In genomic region chr17:8121531-8122390, GRCh38 we compare ENCODE assay signal across 8 cellular contexts. TPM values are rescaled to one million over a fixed set of nuclear protein-coding genes. Genes with fewer than 3 reads are reported as not detected.
A peak's percentile ranks its signal among the peaks of the same experiment; 100 is the strongest.
DNase-seq lines count a peak whose midpoint lies in the region; ATAC-seq, FAIRE-seq and TF ChIP-seq lines count a peak whose summit lies in the region.

No MANE protein-coding gene starts in this region.

- H3K36me3 Mint-ChIP-seq in activated naive CD8-positive, alpha-beta T cell treated with anti-CD3 and anti-CD28 coated beads for 36 hours: peaks cover 13% of the 10 kb centered on the region

- ATAC-seq in left cardiac atrium (peak; percentile 6 to 29), pancreas (peak in 2 of 4 donors; percentile 8 to 10), GM19467 (IDR thresholded peaks at IDR 0.05; ENCODE audit: unreplicated experiment) (no peak)

- intact Hi-C loops in left cardiac atrium (cut with DNase I) (loop anchor here (5.0 kb wide), 2 partner anchors 36 to 106 kb away; no protein-coding TSS in a partner anchor), pancreas (cut with DNase I) (loop anchor here in 1 of 3 donors (10.0 kb wide), 1 partner anchor 63 kb away; no protein-coding TSS in a partner anchor)

- H3K27me3 Mint-ChIP-seq in activated naive CD8-positive, alpha-beta T cell treated with anti-CD3 and anti-CD28 coated beads for 36 hours: peaks cover 71% of the 10 kb centered on the region

- TF ChIP-seq CTCF in pancreas (IDR thresholded peaks at IDR 0.05): peak in 1 of 4 donors; percentile 17

- H3K9me3 Mint-ChIP-seq in activated naive CD8-positive, alpha-beta T cell treated with anti-CD3 and anti-CD28 coated beads for 36 hours: peaks cover 7% of the 10 kb centered on the region

- no peaks in the 10 kb centered on the region for H3K9me3 ChIP-seq in pancreas

- H3K4me1 ChIP-seq in pancreas: peaks cover 17 to 58% (median 28%) of the 10 kb centered on the region in 3 donors

- peak overlapping the region; percentile 88 for H3K4me3 Mint-ChIP-seq in activated naive CD8-positive, alpha-beta T cell treated with anti-CD3 and anti-CD28 coated beads for 36 hours

- no peak overlapping the region for H3K27ac ChIP-seq in pancreas

- DNase-seq in DMS53 (lab: John Stamatoyannopoulos, UW) (peak; percentile 94), HCEC 1CT (peak; percentile 63), NOMO-1 treated with DMSO at 0.1 percent for 48 hours (lab: John Stamatoyannopoulos, UW; ENCODE audit: unreplicated experiment) (peak; percentile 44), left cardiac atrium (no peak), pancreas (peak in 5 of 6 donors; percentile 36 to 87 (median 67)), NCI-H187 treated with DMSO at 0.1 percent for 48 hours (lab: John Stamatoyannopoulos, UW) (no peak)
- peak; percentile 79 for DNase-seq in activated naive CD8-positive, alpha-beta T cell treated with anti-CD3 and anti-CD28 coated beads for 36 hours

- peaks cover 0 to 6% (median 0%) of the 10 kb centered on the region in 4 donors for H3K27me3 ChIP-seq in pancreas

- 1% methylated on average over 60 to 88 of the region's 88 CpGs for WGBS in pancreas, 2 donors

- H3K27ac Mint-ChIP-seq in activated naive CD8-positive, alpha-beta T cell treated with anti-CD3 and anti-CD28 coated beads for 36 hours: no peak overlapping the region

- H3K36me3 ChIP-seq in pancreas: no peaks in the 10 kb centered on the region

- H3K4me1 Mint-ChIP-seq in activated naive CD8-positive, alpha-beta T cell treated with anti-CD3 and anti-CD28 coated beads for 36 hours: peaks cover 68% of the 10 kb centered on the region

- no peak for FAIRE-seq in pancreas (lab: Jason Lieb, UNC)

- H3K4me3 ChIP-seq in pancreas: peak overlapping the region; percentile 18 to 57 (median 36)

RNA-seq across cellular contexts. Expression of gene HES7, which starts 2.1 kb away (rescaled TPM):
- total RNA-seq in activated naive CD8-positive, alpha-beta T cell treated with anti-CD3 and anti-CD28 coated beads for 36 hours: 1 to 10 TPM; 1.9 to 2.0 TPM
- total RNA-seq in left cardiac atrium (under 1 TPM; 0.38 to 0.47 TPM), pancreas (not detected)
- under 1 TPM; 0.08 to 0.16 TPM for polyA plus RNA-seq in pancreas

RNA-seq across cellular contexts. Expression of gene ALOXE3, which starts 3.4 kb away (rescaled TPM):
- total RNA-seq in activated naive CD8-positive, alpha-beta T cell treated with anti-CD3 and anti-CD28 coated beads for 36 hours: under 1 TPM in 1 of 2 experiments, not detected in 1; 0.10 TPM
- total RNA-seq in left cardiac atrium (not detected), pancreas (not detected)
- polyA plus RNA-seq in pancreas: under 1 TPM in 1 of 2 donors, not detected in 1; 0.35 TPM

RNA-seq across cellular contexts. Expression of gene PER1, which starts 30.4 kb away (rescaled TPM):
- total RNA-seq in activated naive CD8-positive, alpha-beta T cell treated with anti-CD3 and anti-CD28 coated beads for 36 hours: 10 to 100 TPM; 55.7 to 56.1 TPM
- 100 to 1,000 TPM; 125 to 134 TPM for total RNA-seq in left cardiac atrium
- 100 to 1,000 TPM in 2 of 6 donors, 10 to 100 TPM in 4; 17.5 to 105 (median 67.6) TPM for total RNA-seq in pancreas
- 100 to 1,000 TPM; 107 to 158 TPM for polyA plus RNA-seq in pancreas

RNA-seq across cellular contexts. Expression of gene ALOX12B, which starts 34.2 kb away (rescaled TPM):
- 1 to 10 TPM; 3.7 to 4.1 TPM for total RNA-seq in activated naive CD8-positive, alpha-beta T cell treated with anti-CD3 and anti-CD28 coated beads for 36 hours
- total RNA-seq in left cardiac atrium (not detected), pancreas (under 1 TPM in 1 of 6 donors, not detected in 5; 0.31 TPM)
- polyA plus RNA-seq in pancreas: under 1 TPM in 1 of 2 donors, not detected in 1; 0.16 TPM

RNA-seq across cellular contexts. Expression of gene VAMP2, which starts 41.0 kb away (rescaled TPM):
- 10 to 100 TPM; 27.7 to 28.4 TPM for total RNA-seq in activated naive CD8-positive, alpha-beta T cell treated with anti-CD3 and anti-CD28 coated beads for 36 hours
- total RNA-seq in left cardiac atrium (10 to 100 TPM; 59.1 to 72.3 TPM), pancreas (10 to 100 TPM; 19.5 to 35.7 (median 29.6) TPM)
- polyA plus RNA-seq in pancreas: 10 to 100 TPM; 29.8 to 82.0 TPM

Comparison
In these comparisons a context has a peak if more than half of its experiments do, and no peak if none do; other contexts are left out.
1. DNase-seq: peak in DMS53 (single experiment), HCEC 1CT (single experiment), NOMO-1 treated with DMSO at 0.1 percent for 48 hours (single experiment), activated naive CD8-positive, alpha-beta T cell treated with anti-CD3 and anti-CD28 coated beads for 36 hours (single experiment) and pancreas (5 of 6); none in left cardiac atrium (single experiment) and NCI-H187 treated with DMSO at 0.1 percent for 48 hours (single experiment).